In genomic region chr22:21766933-21767462, GRCh38 we compare ENCODE assay signal across 1 cellular context.
TF ChIP-seq lines count a peak whose summit lies in the region.

No MANE protein-coding gene starts in this region.

TF ChIP-seq in GM12878, 131 proteins besides CTCF, POLR2A, EP300 and RAD21 (continued from another document and continues in another):
- TF ChIP-seq ASH2L (IDR thresholded peaks at IDR 0.05; ENCODE audit: borderline replicate concordance, low read depth) (no peak), JUND (IDR thresholded peaks at IDR 0.05; ENCODE audit: low read depth, low read length) (peak; percentile 57; the same call in 1 of the 2 replicates), MTA3 (IDR thresholded peaks at IDR 0.05; ENCODE audit: borderline replicate concordance, low read length) (no peak), SIX5 (IDR thresholded peaks at IDR 0.05; ENCODE audit: low read depth, low read length, severe bottlenecking) (no peak), PAX5 (IDR thresholded peaks at IDR 0.05; ENCODE audit: borderline replicate concordance, low read depth, low read length) (0 out of 2 replicates have a peak, but pooled peaks have one; percentile 49), BACH1 (IDR thresholded peaks at IDR 0.05; ENCODE audit: borderline replicate concordance) (peak; percentile 90; the same call in 1 of the 2 replicates), PRDM15 (CRISPR knock-in tag; IDR thresholded peaks at IDR 0.05) (no peak), SMARCA5 (IDR thresholded peaks at IDR 0.05) (no peak; the same call in 1 of the 2 replicates), STAT3 (IDR thresholded peaks at IDR 0.05; ENCODE audit: low read depth, low read length) (no peak), HCFC1 (IDR thresholded peaks at IDR 0.05; ENCODE audit: low read length) (0 out of 2 replicates have a peak, but pooled peaks have one; percentile 25), MLLT1 (IDR thresholded peaks at IDR 0.05) (peak; percentile 95), TAF1 (IDR thresholded peaks at IDR 0.05; ENCODE audit: borderline replicate concordance, low read depth, low read length) (no peak), HDAC2 (IDR thresholded peaks at IDR 0.05) (no peak), SPI1 (IDR thresholded peaks at IDR 0.05; ENCODE audit: borderline replicate concordance, insufficient read depth, low read depth, low read length) (no peak), USF1 (IDR thresholded peaks at IDR 0.05; ENCODE audit: borderline replicate concordance, extremely low read length, insufficient read depth, low read depth, low read length) (no peak), MEF2B (IDR thresholded peaks at IDR 0.05; ENCODE audit: partially characterized antibody, poor library complexity, severe bottlenecking) (peak; percentile 77), SUPT20H (IDR thresholded peaks at IDR 0.05; ENCODE audit: borderline replicate concordance, control insufficient read depth, low read depth, low read length) (no peak), KDM1A (IDR thresholded peaks at IDR 0.05; ENCODE audit: borderline replicate concordance) (no peak), SKIL (IDR thresholded peaks at IDR 0.05; ENCODE audit: low read depth, poor library complexity, severe bottlenecking) (peak; percentile 83), ZZZ3 (IDR thresholded peaks at IDR 0.05; ENCODE audit: control insufficient read depth, insufficient read length, low read depth) (no peak), TCF3 (IDR thresholded peaks at IDR 0.05; ENCODE audit: borderline replicate concordance, insufficient read depth, low read depth, low read length) (0 out of 2 replicates have a peak, but pooled peaks have one; percentile 36), BHLHE40 (IDR thresholded peaks at IDR 0.05; ENCODE audit: borderline replicate concordance in 1 of 2, low read depth in 2 of 2, low read length in 1 of 2) (peak; percentile 84 to 90), MTA2 (IDR thresholded peaks at IDR 0.05; ENCODE audit: low read depth) (peak; percentile 94), ZBED1 (IDR thresholded peaks at IDR 0.05; ENCODE audit: borderline replicate concordance) (no peak), PBX3 (IDR thresholded peaks at IDR 0.05; ENCODE audit: insufficient replicate concordance, low read depth, low read length) (peak; percentile 60), ZNF24 (IDR thresholded peaks at IDR 0.05) (peak; percentile 41; the same call in 1 of the 2 replicates), SP1 (IDR thresholded peaks at IDR 0.05; ENCODE audit: low read depth, low read length) (peak; percentile 30), TARDBP (IDR thresholded peaks at IDR 0.05; ENCODE audit: borderline replicate concordance) (no peak), CHD1 (IDR thresholded peaks at IDR 0.05; ENCODE audit: low read depth, low read length) (no peak), ZBTB4 (CRISPR knock-in tag; IDR thresholded peaks at IDR 0.05) (no peak), SMC3 (IDR thresholded peaks at IDR 0.05; ENCODE audit: borderline replicate concordance, low read length) (0 out of 2 replicates have a peak, but pooled peaks have one; percentile 12)
- TF ChIP-seq, protein P1, sequence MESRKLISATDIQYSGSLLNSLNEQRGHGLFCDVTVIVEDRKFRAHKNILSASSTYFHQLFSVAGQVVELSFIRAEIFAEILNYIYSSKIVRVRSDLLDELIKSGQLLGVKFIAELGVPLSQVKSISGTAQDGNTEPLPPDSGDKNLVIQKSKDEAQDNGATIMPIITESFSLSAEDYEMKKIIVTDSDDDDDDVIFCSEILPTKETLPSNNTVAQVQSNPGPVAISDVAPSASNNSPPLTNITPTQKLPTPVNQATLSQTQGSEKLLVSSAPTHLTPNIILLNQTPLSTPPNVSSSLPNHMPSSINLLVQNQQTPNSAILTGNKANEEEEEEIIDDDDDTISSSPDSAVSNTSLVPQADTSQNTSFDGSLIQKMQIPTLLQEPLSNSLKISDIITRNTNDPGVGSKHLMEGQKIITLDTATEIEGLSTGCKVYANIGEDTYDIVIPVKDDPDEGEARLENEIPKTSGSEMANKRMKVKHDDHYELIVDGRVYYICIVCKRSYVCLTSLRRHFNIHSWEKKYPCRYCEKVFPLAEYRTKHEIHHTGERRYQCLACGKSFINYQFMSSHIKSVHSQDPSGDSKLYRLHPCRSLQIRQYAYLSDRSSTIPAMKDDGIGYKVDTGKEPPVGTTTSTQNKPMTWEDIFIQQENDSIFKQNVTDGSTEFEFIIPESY (IDR thresholded peaks at IDR 0.05): no peak
- TF ChIP-seq, protein P2, sequence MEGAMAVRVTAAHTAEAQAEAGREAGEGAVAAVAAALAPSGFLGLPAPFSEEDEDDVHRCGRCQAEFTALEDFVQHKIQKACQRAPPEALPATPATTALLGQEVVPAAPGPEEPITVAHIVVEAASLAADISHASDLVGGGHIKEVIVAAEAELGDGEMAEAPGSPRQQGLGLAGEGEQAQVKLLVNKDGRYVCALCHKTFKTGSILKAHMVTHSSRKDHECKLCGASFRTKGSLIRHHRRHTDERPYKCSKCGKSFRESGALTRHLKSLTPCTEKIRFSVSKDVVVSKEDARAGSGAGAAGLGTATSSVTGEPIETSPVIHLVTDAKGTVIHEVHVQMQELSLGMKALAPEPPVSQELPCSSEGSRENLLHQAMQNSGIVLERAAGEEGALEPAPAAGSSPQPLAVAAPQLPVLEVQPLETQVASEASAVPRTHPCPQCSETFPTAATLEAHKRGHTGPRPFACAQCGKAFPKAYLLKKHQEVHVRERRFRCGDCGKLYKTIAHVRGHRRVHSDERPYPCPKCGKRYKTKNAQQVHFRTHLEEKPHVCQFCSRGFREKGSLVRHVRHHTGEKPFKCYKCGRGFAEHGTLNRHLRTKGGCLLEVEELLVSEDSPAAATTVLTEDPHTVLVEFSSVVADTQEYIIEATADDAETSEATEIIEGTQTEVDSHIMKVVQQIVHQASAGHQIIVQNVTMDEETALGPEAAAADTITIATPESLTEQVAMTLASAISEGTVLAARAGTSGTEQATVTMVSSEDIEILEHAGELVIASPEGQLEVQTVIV (IDR thresholded peaks at IDR 0.05; ENCODE audit: borderline replicate concordance, partially characterized antibody): no peak
- TF ChIP-seq, protein P3, sequence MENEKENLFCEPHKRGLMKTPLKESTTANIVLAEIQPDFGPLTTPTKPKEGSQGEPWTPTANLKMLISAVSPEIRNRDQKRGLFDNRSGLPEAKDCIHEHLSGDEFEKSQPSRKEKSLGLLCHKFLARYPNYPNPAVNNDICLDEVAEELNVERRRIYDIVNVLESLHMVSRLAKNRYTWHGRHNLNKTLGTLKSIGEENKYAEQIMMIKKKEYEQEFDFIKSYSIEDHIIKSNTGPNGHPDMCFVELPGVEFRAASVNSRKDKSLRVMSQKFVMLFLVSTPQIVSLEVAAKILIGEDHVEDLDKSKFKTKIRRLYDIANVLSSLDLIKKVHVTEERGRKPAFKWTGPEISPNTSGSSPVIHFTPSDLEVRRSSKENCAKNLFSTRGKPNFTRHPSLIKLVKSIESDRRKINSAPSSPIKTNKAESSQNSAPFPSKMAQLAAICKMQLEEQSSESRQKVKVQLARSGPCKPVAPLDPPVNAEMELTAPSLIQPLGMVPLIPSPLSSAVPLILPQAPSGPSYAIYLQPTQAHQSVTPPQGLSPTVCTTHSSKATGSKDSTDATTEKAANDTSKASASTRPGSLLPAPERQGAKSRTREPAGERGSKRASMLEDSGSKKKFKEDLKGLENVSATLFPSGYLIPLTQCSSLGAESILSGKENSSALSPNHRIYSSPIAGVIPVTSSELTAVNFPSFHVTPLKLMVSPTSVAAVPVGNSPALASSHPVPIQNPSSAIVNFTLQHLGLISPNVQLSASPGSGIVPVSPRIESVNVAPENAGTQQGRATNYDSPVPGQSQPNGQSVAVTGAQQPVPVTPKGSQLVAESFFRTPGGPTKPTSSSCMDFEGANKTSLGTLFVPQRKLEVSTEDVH (IDR thresholded peaks at IDR 0.05; ENCODE audit: low read depth, partially characterized antibody): no peak
